Comparison of ENCODE assay signal across 18 cellular contexts in genomic region chr16:74877706-74878105, GRCh38.
A peak's percentile ranks its signal among the peaks of the same experiment; 100 is the strongest.
DNase-seq lines count a peak whose midpoint lies in the region; ATAC-seq, FAIRE-seq and TF ChIP-seq lines count a peak whose summit lies in the region.
"Had no signal": no experiment of that assay in that cellular context is flagged by ENCODE, and none has a peak within 500 bp of the region (broad histone marks: within the 10 kb centered on the region; RNA-seq: fewer than 3 reads in every experiment).

No MANE protein-coding gene starts in this region.

- H3K9me3 ChIP-seq in esophagus squamous epithelium (no peaks in the 10 kb centered on the region), psoas muscle (no peaks in the 10 kb centered on the region)
- H3K9me3 ChIP-seq: Caco-2, HAP-1 had no signal

- FAIRE-seq in bronchial epithelial cell (lab: Jason Lieb, UNC), result no peak
- FAIRE-seq: A204.1, D721Med, G401.6, GM12891, GM19239 had no signal

- peaks cover 0 to 29% (median 9%) of the 10 kb centered on the region in 3 donors for H3K4me1 ChIP-seq in esophagus squamous epithelium
- H3K4me1 ChIP-seq in psoas muscle, result no peaks in the 10 kb centered on the region
- H3K4me1 ChIP-seq: Caco-2, HAP-1 had no signal

- no peak overlapping the region for H3K4me3 Mint-ChIP-seq in stimulated activated naive CD8-positive, alpha-beta T cell treated with anti-CD3 and anti-CD28 coated beads, Interleukin-15, amount 100 ng/mL, for 72 hours
- H3K4me3 Mint-ChIP-seq: CD4-positive, alpha-beta T cell had no signal

- no peaks in the 10 kb centered on the region for H3K9me3 Mint-ChIP-seq in stimulated activated naive CD8-positive, alpha-beta T cell treated with anti-CD3 and anti-CD28 coated beads, Interleukin-15, amount 100 ng/mL, for 72 hours
- H3K9me3 Mint-ChIP-seq: CD4-positive, alpha-beta T cell had no signal

- H3K36me3 ChIP-seq in bronchial epithelial cell (ENCODE audit: control insufficient read depth, insufficient read depth, low read length), result peaks cover 5% of the 10 kb centered on the region
- H3K36me3 ChIP-seq in esophagus squamous epithelium, result peaks cover 0 to 89% (median 0%) of the 10 kb centered on the region in 3 donors
- H3K36me3 ChIP-seq in psoas muscle (ENCODE audit: insufficient read depth in 1 of 2, low read depth in 1 of 2), result peaks cover 0 to 78% of the 10 kb centered on the region in 2 donors

- H3K27me3 Mint-ChIP-seq in stimulated activated naive CD8-positive, alpha-beta T cell treated with anti-CD3 and anti-CD28 coated beads, Interleukin-15, amount 100 ng/mL, for 72 hours, result no peaks in the 10 kb centered on the region
- H3K27me3 Mint-ChIP-seq: CD4-positive, alpha-beta T cell had no signal

- peaks cover 11% of the 10 kb centered on the region for H3K4me1 Mint-ChIP-seq in stimulated activated naive CD8-positive, alpha-beta T cell treated with anti-CD3 and anti-CD28 coated beads, Interleukin-15, amount 100 ng/mL, for 72 hours

- WGBS in esophagus squamous epithelium, 2 donors, result 39 to 53% methylated on average over 7 of the region's 7 CpGs
- WGBS in psoas muscle, 3 donors, result 94 to 96% (median 96%) methylated on average over 7 of the region's 7 CpGs

- no peak for TF ChIP-seq POLR2A in esophagus squamous epithelium (IDR thresholded peaks at IDR 0.05)

- no peak overlapping the region for H3K4me3 ChIP-seq in bronchial epithelial cell (ENCODE audit: low read depth, low read length)
- no peak overlapping the region for H3K4me3 ChIP-seq in esophagus squamous epithelium
- H3K4me3 ChIP-seq in psoas muscle, result no peak overlapping the region
- H3K4me3 ChIP-seq: HAP-1 had no signal

- intact Hi-C loops in esophagus squamous epithelium (cut with DNase I), result no loop called here
- intact Hi-C loops in psoas muscle (cut with DNase I), result no loop called here

- ATAC-seq in stimulated activated naive CD8-positive, alpha-beta T cell treated with anti-CD3 and anti-CD28 coated beads, Interleukin-15, amount 100 ng/mL, for 72 hours, result no peak
- ATAC-seq in stimulated activated naive CD8-positive, alpha-beta T cell treated with anti-CD3 and anti-CD28 coated beads, Interleukin-15, Interleukin-2, amounts not matched to agents 100 U/mL and 50 U/mL, for 24 hours, result no peak
- no peak for ATAC-seq in psoas muscle

- no peak for DNase-seq in stimulated activated naive CD8-positive, alpha-beta T cell treated with anti-CD3 and anti-CD28 coated beads, Interleukin-15, amount 100 ng/mL, for 72 hours
- DNase-seq in stimulated activated naive CD8-positive, alpha-beta T cell treated with anti-CD3 and anti-CD28 coated beads, Interleukin-15, Interleukin-2, amounts not matched to agents 100 U/mL and 50 U/mL, for 24 hours, result no peak
- peak; percentile 85 for DNase-seq in bronchial epithelial cell (ENCODE audit: low read depth)
- DNase-seq in esophagus squamous epithelium (lab: John Stamatoyannopoulos, UW), result no peak
- no peak for DNase-seq in NCI-H2081 (lab: John Stamatoyannopoulos, UW)
- DNase-seq in NCI-H1092 treated with DMSO at 0.1 percent for 48 hours (lab: John Stamatoyannopoulos, UW), result no peak
- no peak for DNase-seq in psoas muscle
- DNase-seq: ACHN; AML-193; Caco-2; CD4-positive, alpha-beta T cell had no signal

- H3K27ac ChIP-seq in esophagus squamous epithelium (peak overlapping the region in 3 of 4 donors; percentile 24 to 66 (median 53)), psoas muscle (no peak overlapping the region)
- H3K27ac ChIP-seq: C4-2B had no signal

- TF ChIP-seq CTCF in bronchial epithelial cell (IDR thresholded peaks at IDR 0.05; ENCODE audit: insufficient read depth, low read length, severe bottlenecking) (no peak), esophagus squamous epithelium (IDR thresholded peaks at IDR 0.05) (no peak), psoas muscle (IDR thresholded peaks at IDR 0.05) (no peak)

- no peaks in the 10 kb centered on the region for H3K27me3 ChIP-seq in bronchial epithelial cell (ENCODE audit: control insufficient read depth, insufficient read depth, low read length)
- H3K27me3 ChIP-seq in esophagus squamous epithelium, result no peaks in the 10 kb centered on the region
- H3K27me3 ChIP-seq in psoas muscle (ENCODE audit: insufficient read depth in 3 of 3, low read length in 2 of 3), result no peaks in the 10 kb centered on the region

- H3K27ac Mint-ChIP-seq in stimulated activated naive CD8-positive, alpha-beta T cell treated with anti-CD3 and anti-CD28 coated beads, Interleukin-15, amount 100 ng/mL, for 72 hours, result peak overlapping the region; percentile 47 to 68
- H3K27ac Mint-ChIP-seq: CD4-positive, alpha-beta T cell had no signal
